In the genomic region with DNA sequence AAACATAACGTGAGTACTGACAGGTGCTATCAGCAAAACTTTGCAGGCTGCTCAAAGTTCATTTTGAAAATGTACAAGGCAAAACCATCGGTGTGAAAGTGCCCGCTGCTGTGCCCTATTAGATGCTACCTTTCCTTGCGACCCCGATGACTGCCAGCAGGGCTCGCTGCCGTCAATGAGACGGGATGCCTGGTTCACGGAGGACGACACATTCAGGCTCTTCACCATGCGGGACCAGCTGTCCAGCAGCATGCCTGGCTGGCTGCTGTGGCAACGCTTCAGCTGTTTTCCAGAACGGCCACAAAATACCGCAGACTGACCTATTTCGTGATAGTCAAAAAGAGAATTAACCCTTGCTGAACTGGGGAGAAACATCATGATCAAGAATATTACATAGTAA, we compare ENCODE assay signal across 1 cellular context.
A peak's percentile ranks its signal among the peaks of the same experiment; 100 is the strongest.
TF ChIP-seq lines count a peak whose summit lies in the region.

No MANE protein-coding gene starts in this region.

TF ChIP-seq in H1, 55 proteins besides CTCF, POLR2A, EP300 and RAD21 (continued from another document):
- 0 out of 4 replicates have a peak, but pooled peaks of 1 of the 2 experiments have one; percentile 47 for TF ChIP-seq SIN3A (conservative IDR thresholded peaks at IDR 0.05 in 1 of 2, IDR thresholded peaks at IDR 0.05 in 1 of 2; ENCODE audit: low read depth in 1 of 2, low read length in 2 of 2)
